In genomic region chr7:36301914-36302771, GRCh38 we compare ENCODE assay signal across 1 cellular context.
TF ChIP-seq lines count a peak whose summit lies in the region.

No MANE protein-coding gene starts in this region.

TF ChIP-seq in K562, 482 proteins besides CTCF, POLR2A, EP300 and RAD21 (continued from another document and continues in another):
- TF ChIP-seq ATF6 (CRISPR knock-in tag; IDR thresholded peaks at IDR 0.05) (no peak), RCOR1 (IDR thresholded peaks at IDR 0.05; ENCODE audit: borderline replicate concordance in 1 of 2, low read depth in 2 of 2, low read length in 2 of 2) (no peak), BCOR (IDR thresholded peaks at IDR 0.05) (no peak), CREM (IDR thresholded peaks at IDR 0.05; ENCODE audit: low read depth) (no peak), ZFP36 (IDR thresholded peaks at IDR 0.05; ENCODE audit: low read depth, low read length, partially characterized antibody) (peak; percentile 23), RFX5 (IDR thresholded peaks at IDR 0.05; ENCODE audit: low read depth, low read length) (no peak), ZNF184 (CRISPR knock-in tag; IDR thresholded peaks at IDR 0.05) (no peak), OTX1 (CRISPR knock-in tag; IDR thresholded peaks at IDR 0.05) (peak; percentile 88; the same call in 1 of the 2 replicates), SREBF2 (CRISPR knock-in tag; IDR thresholded peaks at IDR 0.05) (no peak), DIDO1 (tag; IDR thresholded peaks at IDR 0.05; ENCODE audit: low read depth) (no peak), MTF1 (CRISPR knock-in tag; IDR thresholded peaks at IDR 0.05; ENCODE audit: borderline replicate concordance) (no peak), ZBTB26 (CRISPR knock-in tag; IDR thresholded peaks at IDR 0.05) (0 out of 2 replicates have a peak, but pooled peaks have one; percentile 33), MAFK (IDR thresholded peaks at IDR 0.05; ENCODE audit: low read length) (peak; percentile 93), ZNF23 (CRISPR knock-in tag; IDR thresholded peaks at IDR 0.05) (no peak), ZNF592 (IDR thresholded peaks at IDR 0.05) (no peak), FOXK2 (conservative IDR thresholded peaks at IDR 0.05 in 1 of 2, IDR thresholded peaks at IDR 0.05 in 1 of 2; ENCODE audit: low read depth in 2 of 2) (no peak), FOXJ2 (tag; IDR thresholded peaks at IDR 0.05) (peak; percentile 68), TAF7 (tag; IDR thresholded peaks at IDR 0.05) (no peak), PBX2 (CRISPR knock-in tag; IDR thresholded peaks at IDR 0.05; ENCODE audit: low read depth) (no peak), PBX2 (tag; conservative IDR thresholded peaks at IDR 0.05; ENCODE audit: low read depth) (no peak), MTA3 (IDR thresholded peaks at IDR 0.05; ENCODE audit: borderline replicate concordance) (no peak), SAFB2 (IDR thresholded peaks at IDR 0.05; ENCODE audit: borderline replicate concordance, low read depth, low read length, severe bottlenecking) (no peak), TRIM24 (IDR thresholded peaks at IDR 0.05) (peak in 1 of 2 experiments; percentile 25; a peak in 1 of 4 replicates), CREB3L1 (IDR thresholded peaks at IDR 0.05; ENCODE audit: borderline replicate concordance, low read depth) (0 out of 2 replicates have a peak, but pooled peaks have one; percentile 12), NR2C2 (CRISPR knock-in tag; IDR thresholded peaks at IDR 0.05) (no peak), NR2C2 (tag; IDR thresholded peaks at IDR 0.05) (peak; percentile 25; the same call in 1 of the 2 replicates), SUPT5H (IDR thresholded peaks at IDR 0.05) (no peak), BHLHE40 (IDR thresholded peaks at IDR 0.05; ENCODE audit: low read length) (peak; percentile 89), SMAD2 (IDR thresholded peaks at IDR 0.05; ENCODE audit: low read depth, low read length) (no peak), ZNF175 (CRISPR knock-in tag; IDR thresholded peaks at IDR 0.05; ENCODE audit: low read depth) (no peak), ARNT (IDR thresholded peaks at IDR 0.05) (no peak), ZNF398 (CRISPR knock-in tag; IDR thresholded peaks at IDR 0.05) (no peak), L3MBTL2 (IDR thresholded peaks at IDR 0.05) (peak; percentile 84), MIER1 (IDR thresholded peaks at IDR 0.05; ENCODE audit: low read depth) (no peak), SMARCE1 (IDR thresholded peaks at IDR 0.05) (peak; percentile 60), TSHZ1 (CRISPR knock-in tag; IDR thresholded peaks at IDR 0.05) (no peak), SRSF9 (IDR thresholded peaks at IDR 0.05; ENCODE audit: borderline replicate concordance, low read depth, low read length) (no peak), ZNF76 (CRISPR knock-in tag; IDR thresholded peaks at IDR 0.05; ENCODE audit: borderline replicate concordance) (no peak), CHD4 (IDR thresholded peaks at IDR 0.05; ENCODE audit: insufficient read depth, insufficient replicate concordance, low read depth, low read length, poor library complexity, severe bottlenecking) (no peak), KDM2B (CRISPR knock-in tag; IDR thresholded peaks at IDR 0.05) (no peak), RFX7 (CRISPR knock-in tag; IDR thresholded peaks at IDR 0.05) (no peak), ZBTB34 (CRISPR knock-in tag; IDR thresholded peaks at IDR 0.05) (no peak), DLX4 (CRISPR knock-in tag; IDR thresholded peaks at IDR 0.05) (no peak), SIX5 (IDR thresholded peaks at IDR 0.05; ENCODE audit: borderline replicate concordance in 1 of 2, insufficient read depth in 1 of 2, low read depth in 1 of 2, low read length in 2 of 2) (no peak), HDAC2 (IDR thresholded peaks at IDR 0.05) (no peak), KAT7 (CRISPR knock-in tag; IDR thresholded peaks at IDR 0.05; ENCODE audit: borderline replicate concordance) (no peak), PYGO2 (tag; IDR thresholded peaks at IDR 0.05) (0 out of 2 replicates have a peak, but pooled peaks have one; percentile 21), KHSRP (IDR thresholded peaks at IDR 0.05) (no peak), KDM1A (IDR thresholded peaks at IDR 0.05) (no peak), BACH1 (tag; IDR thresholded peaks at IDR 0.05) (peak; percentile 99), GABPA (tag; conservative IDR thresholded peaks at IDR 0.05; ENCODE audit: low read depth) (no peak; the same call in 1 of the 2 replicates)
